In genomic region chr2:216810399-216811160, GRCh38 we compare ENCODE assay signal across 31 cellular contexts. TPM values are rescaled to one million over a fixed set of nuclear protein-coding genes. Genes with fewer than 3 reads are reported as not detected.
DNase-seq lines count a peak whose midpoint lies in the region; ATAC-seq and TF ChIP-seq lines count a peak whose summit lies in the region.
"Had no signal": no experiment of that assay in that cellular context is flagged by ENCODE, and none has a peak within 500 bp of the region (broad histone marks: within the 10 kb centered on the region; RNA-seq: fewer than 3 reads in every experiment).

No MANE protein-coding gene starts in this region.

- H2AK5ac ChIP-seq in neuronal stem cell (ENCODE audit: low read depth, low read length) = peak overlapping the region; percentile 95

- H2BK5ac ChIP-seq in neuronal stem cell (ENCODE audit: low read length) = peak overlapping the region; percentile 79

- DNase-seq in H7 (peak; percentile 40), left lobe of liver (ENCODE audit: low spot score) (peak; percentile 83), neuronal stem cell (ENCODE audit: low spot score) (no peak), thyroid gland (peak; percentile 36 to 37), GM19240 (ENCODE audit: insufficient read length, low spot score) (no peak), dedifferentiated amniotic fluid mesenchymal stem cell (ENCODE audit: extremely low spot score) (no peak), NCI-H1436 treated with DMSO at 0.1 percent for 48 hours (lab: John Stamatoyannopoulos, UW) (no peak), NCI-H524 treated with DMSO at 0.1 percent for 48 hours (lab: John Stamatoyannopoulos, UW) (no peak)
- DNase-seq: AML-193; Calu3; CD8-positive, alpha-beta memory T cell; DMS153; Kasumi-1; NCI-H1092 treated with DMSO at 0.1 percent for 48 hours; NCI-H1436; NCI-H187 treated with DMSO at 0.1 percent for 48 hours; NCI-H2171 treated with DMSO at 0.1 percent for 48 hours; NCI-H345; NCI-H524; NCI-H774; NK-92 treated with Interleukin-12 subunit alpha and Interleukin-12 subunit beta, amount 100 ng/mL, for 24 hours; PC-3; SJCRH30 had no signal

- no peak for TF ChIP-seq POLR2A in thyroid gland (IDR thresholded peaks at IDR 0.05)

- H3K14ac ChIP-seq in neuronal stem cell (ENCODE audit: low read length) = peak overlapping the region; percentile 31

- H2BK12ac ChIP-seq in neuronal stem cell (ENCODE audit: low read length) = no peak overlapping the region

- no CpG with 5 or more reads among the region's 30 CpGs for WGBS in neuronal stem cell (ENCODE audit: extremely low coverage in 2 of 2, insufficient read length in 2 of 2, insufficient replicate concordance in 1 of 2), 2 donors
- 82 to 84% methylated on average over 26 to 28 of the region's 30 CpGs for WGBS in thyroid gland, 2 donors

- no peak overlapping the region for H3K4me2 ChIP-seq in neuronal stem cell (ENCODE audit: insufficient read depth, low read length, poor library complexity, severe bottlenecking)
- H3K4me2 ChIP-seq: A549 had no signal

- peaks cover 0 to 4% of the 10 kb centered on the region in 2 donors for H3K4me1 ChIP-seq in neuronal stem cell (ENCODE audit: control insufficient read depth in 2 of 2, insufficient read depth in 1 of 2, low read depth in 1 of 2, low read length in 2 of 2)
- peaks cover 7 to 10% of the 10 kb centered on the region in 2 donors for H3K4me1 ChIP-seq in thyroid gland
- H3K4me1 ChIP-seq: A549, SJCRH30 had no signal

- TF ChIP-seq CTCF in thyroid gland (IDR thresholded peaks at IDR 0.05) = no peak

- intact Hi-C loops in thyroid gland (cut with DNase I) = no loop called here

- H4K8ac ChIP-seq in neuronal stem cell (ENCODE audit: low read depth, low read length) = peak overlapping the region; percentile 75

- no peak overlapping the region for H3K4me3 ChIP-seq in H7 (ENCODE audit: insufficient read depth, low read depth, low read length)
- no peak overlapping the region for H3K4me3 ChIP-seq in neuronal stem cell (ENCODE audit: low read length in 2 of 2)
- no peak overlapping the region for H3K4me3 ChIP-seq in thyroid gland (replicated peaks in 1 of 3)
- H3K4me3 ChIP-seq: A549, K562, SJCRH30 had no signal

- peak overlapping the region; percentile 78 for H2BK120ac ChIP-seq in neuronal stem cell (ENCODE audit: low read depth, low read length)

- peak overlapping the region; percentile 100 for H2BK15ac ChIP-seq in neuronal stem cell (ENCODE audit: low read length)

- H3K9ac ChIP-seq in neuronal stem cell (ENCODE audit: low read depth, low read length, poor library complexity) = no peak overlapping the region

- H3K27ac ChIP-seq in neuronal stem cell (replicated peaks; ENCODE audit: low read length) (no peak overlapping the region), thyroid gland (no peak overlapping the region)
- H3K27ac ChIP-seq: A549, SJCRH30 had no signal

- H3K4ac ChIP-seq in neuronal stem cell (ENCODE audit: low read length) = no peak overlapping the region

- peak overlapping the region; percentile 83 for H3K18ac ChIP-seq in neuronal stem cell (ENCODE audit: low read length)

- peak; percentile 97 for ATAC-seq in left lobe of liver
- ATAC-seq: K562, PC-3, Right ventricle myocardium inferior, SK-N-SH treated with all-trans-retinoic acid at 6 μM for 48 hours had no signal

- no peak overlapping the region for H2AFZ ChIP-seq in neuronal stem cell (ENCODE audit: low read length)

- H3K9me3 ChIP-seq in neuronal stem cell (replicated peaks in 1 of 2; ENCODE audit: control insufficient read depth in 2 of 2, insufficient read depth in 1 of 2, low read depth in 1 of 2, low read length in 2 of 2) = peaks cover 0 to 4% of the 10 kb centered on the region in 2 donors
- H3K9me3 ChIP-seq in thyroid gland = no peaks in the 10 kb centered on the region
- H3K9me3 ChIP-seq: A549, SJCRH30 had no signal

- H3K23ac ChIP-seq in neuronal stem cell (ENCODE audit: low read depth, low read length, poor library complexity) = no peak overlapping the region

- H3K36me3 ChIP-seq in H7 (replicated peaks; ENCODE audit: control insufficient read depth, insufficient read depth, low read length) (no peaks in the 10 kb centered on the region), neuronal stem cell (replicated peaks in 1 of 2; ENCODE audit: control insufficient read depth in 2 of 2, insufficient read depth in 2 of 2, low read length in 2 of 2) (no peaks in the 10 kb centered on the region), thyroid gland (no peaks in the 10 kb centered on the region)
- H3K36me3 ChIP-seq: SJCRH30 had no signal

- no peaks in the 10 kb centered on the region for H3K27me3 ChIP-seq in H7 (ENCODE audit: control insufficient read depth, insufficient read depth, low read length)
- H3K27me3 ChIP-seq in neuronal stem cell (ENCODE audit: control insufficient read depth in 3 of 3, insufficient read depth in 3 of 3, low read depth in 1 of 3, low read length in 3 of 3) = no peaks in the 10 kb centered on the region
- H3K27me3 ChIP-seq in thyroid gland = no peaks in the 10 kb centered on the region
- H3K27me3 ChIP-seq: SJCRH30 had no signal

- no peak overlapping the region for H4K91ac ChIP-seq in neuronal stem cell (ENCODE audit: low read depth, low read length, poor library complexity)

- no peaks in the 10 kb centered on the region for H3K79me1 ChIP-seq in neuronal stem cell (ENCODE audit: low read depth, low read length)

RNA-seq across cellular contexts. Expression of gene TNP1, which starts 49.3 kb away (rescaled TPM):
- total RNA-seq in H7 (2014; rRNA removed; shearing (Covaris generic)) = not detected in 2 replicates
- total RNA-seq in left lobe of liver (not detected), thyroid gland (10 to 100 TPM in 1 of 4 donors, 1 to 10 TPM in 1, not detected in 2; 7.1 to 79.1 TPM)
- 0.15 TPM for polyA plus RNA-seq in neuronal stem cell (2013, experiment 1 of 2)
- polyA plus RNA-seq in neuronal stem cell (2013, experiment 2 of 2) = not detected
- total RNA-seq: Calu3; CD8-positive, alpha-beta memory T cell; H4; HT-29; K562; M059J; PC-3; Right ventricle myocardium inferior; SJCRH30 had no signal
- polyA plus RNA-seq: A549; CD14-positive monocyte; CD8-positive, alpha-beta memory T cell; K562 had no signal

Comparison
In these comparisons a context has a peak if more than half of its experiments do, and no peak if none do; other contexts are left out.
1. DNase-seq: peak in H7 (single experiment), left lobe of liver (single experiment) and thyroid gland (2 of 2); none in neuronal stem cell (single experiment), GM19240 (single experiment), dedifferentiated amniotic fluid mesenchymal stem cell (single experiment), NCI-H1436 treated with DMSO at 0.1 percent for 48 hours (single experiment) and NCI-H524 treated with DMSO at 0.1 percent for 48 hours (single experiment).